17 cellular contexts compared by ENCODE assay signal in genomic region chr11:20077973-20078372, GRCh38.
"Had no signal": no experiment of that assay in that cellular context is flagged by ENCODE, and none has a peak within 500 bp of the region (broad histone marks: within the 10 kb centered on the region; RNA-seq: fewer than 3 reads in every experiment).

No MANE protein-coding gene starts in this region.

- DNase-seq: cerebellar nuclear complex; colonic mucosa; dermis blood vessel endothelial cell; effector CD4-positive, alpha-beta T cell; foreskin melanocyte; head of caudate nucleus; hypothalamus; islet precursor cell; mammary epithelial cell; natural killer cell; posterior cingulate gyrus; small intestine; stimulated activated CD4-positive, alpha-beta T cell treated with anti-CD3 and anti-CD28 coated beads, Interleukin-12 subunit alpha, Interleukin-12 subunit beta, amount 100 ng/mL, for 4 hours; stimulated activated naive CD4-positive, alpha-beta T cell had no signal

- H3K36me3 ChIP-seq: colonic mucosa had no signal

- H3K9me3 ChIP-seq: colonic mucosa, right atrium auricular region had no signal

- H3K9me3 Mint-ChIP-seq: natural killer cell had no signal

- H3K4me3 ChIP-seq: colonic mucosa, right atrium auricular region had no signal

- H3K27ac ChIP-seq: colonic mucosa, right atrium auricular region had no signal

- H3K4me1 ChIP-seq: colonic mucosa, right atrium auricular region had no signal

- ATAC-seq: left lobe of liver, natural killer cell had no signal

- H3K27me3 ChIP-seq: colonic mucosa, right atrium auricular region had no signal

- H3K27ac Mint-ChIP-seq: natural killer cell had no signal

- H3K4me1 Mint-ChIP-seq: neural crest cell had no signal

- H3K4me3 Mint-ChIP-seq: natural killer cell, neural crest cell had no signal

- H3K36me3 Mint-ChIP-seq: natural killer cell had no signal
